In genomic region chr11:102346456-102346747, GRCh38 we compare ENCODE assay signal across 8 cellular contexts. TPM values are rescaled to one million over a fixed set of nuclear protein-coding genes. Genes with fewer than 3 reads are reported as not detected.
DNase-seq lines count a peak whose midpoint lies in the region; ATAC-seq and TF ChIP-seq lines count a peak whose summit lies in the region.

No MANE protein-coding gene starts in this region.

- H3K9me3 ChIP-seq in CD8-positive, alpha-beta memory T cell (ENCODE audit: low read length), result no peaks in the 10 kb centered on the region
- H3K9me3 ChIP-seq in Panc1 (ENCODE audit: control insufficient read depth, insufficient read depth, low read depth, low read length), result no peaks in the 10 kb centered on the region
- no peaks in the 10 kb centered on the region for H3K9me3 ChIP-seq in osteoblast (ENCODE audit: low read depth, low read length)

- intact Hi-C loops in Panc1 (cut with micrococcal nuclease; ENCODE audit: unreplicated experiment), result no loop called here

- H4K20me1 ChIP-seq in osteoblast (ENCODE audit: insufficient read depth, low read length), result peaks cover 6% of the 10 kb centered on the region

- no peaks in the 10 kb centered on the region for H3K27me3 ChIP-seq in CD8-positive, alpha-beta memory T cell (ENCODE audit: insufficient read depth, low read length, poor library complexity, severe bottlenecking)
- H3K27me3 ChIP-seq in Panc1 (ENCODE audit: control insufficient read depth, insufficient read depth, low read length) (no peaks in the 10 kb centered on the region), osteoblast (ENCODE audit: insufficient read depth, low read length) (no peaks in the 10 kb centered on the region)

- H2AFZ ChIP-seq in osteoblast (ENCODE audit: low read length), result peak overlapping the region; percentile 91

- peaks cover 34 to 57% (median 49%) of the 10 kb centered on the region in 3 donors for H3K4me1 Mint-ChIP-seq in CD8-positive, alpha-beta memory T cell

- peaks cover 22% of the 10 kb centered on the region for H3K4me1 ChIP-seq in CD8-positive, alpha-beta memory T cell (ENCODE audit: insufficient read depth, low read length)
- H3K4me1 ChIP-seq in Panc1 (ENCODE audit: control insufficient read depth, insufficient read depth, low read length), result peaks cover 55% of the 10 kb centered on the region
- H3K4me1 ChIP-seq in osteoblast (ENCODE audit: insufficient read depth, low read length), result peaks cover 30% of the 10 kb centered on the region

- peaks cover 0 to 3% of the 10 kb centered on the region in 2 donors for H3K27me3 Mint-ChIP-seq in CD8-positive, alpha-beta memory T cell

- peak overlapping the region; percentile 98 to 99 (median 98) for H3K4me3 Mint-ChIP-seq in CD8-positive, alpha-beta memory T cell

- DNase-seq in CD8-positive, alpha-beta memory T cell, result no peak
- no peak for DNase-seq in Panc1 (ENCODE audit: low read depth, low spot score)
- no peak for DNase-seq in epithelial cell of proximal tubule (ENCODE audit: low read depth)
- no peak for DNase-seq in osteoblast (ENCODE audit: insufficient read length, low spot score, missing footprints)
- DNase-seq in activated CD4-positive, alpha-beta T cell treated with anti-CD3 and anti-CD28 coated beads, Interleukin-2, amount 50 U/mL, for 48 hours, result no peak
- no peak for DNase-seq in islet precursor cell

- H3K36me3 ChIP-seq in CD8-positive, alpha-beta memory T cell (ENCODE audit: insufficient read depth, low read length), result no peaks in the 10 kb centered on the region
- H3K36me3 ChIP-seq in Panc1 (ENCODE audit: control insufficient read depth, insufficient read depth, low read length) (peaks cover 23% of the 10 kb centered on the region), osteoblast (ENCODE audit: insufficient read depth, low read length) (peaks cover 16% of the 10 kb centered on the region)

- in situ Hi-C loops in Panc1 (cut with HindIII; ENCODE audit: low pct_unique_long_range_greater_than_20kb, low sequenced_read_pairs), result no loop called here

- H3K27ac ChIP-seq in CD8-positive, alpha-beta memory T cell (ENCODE audit: low read depth, low read length), result peak overlapping the region; percentile 93
- H3K27ac ChIP-seq in Panc1 (ENCODE audit: low read length) (peak overlapping the region; percentile 100), osteoblast (ENCODE audit: low read depth, low read length) (peak overlapping the region; percentile 97)

- H3K36me3 Mint-ChIP-seq in CD8-positive, alpha-beta memory T cell, result peaks cover 0 to 33% (median 4%) of the 10 kb centered on the region in 3 donors

- H3K4me3 ChIP-seq in CD8-positive, alpha-beta memory T cell (ENCODE audit: low read length), result peak overlapping the region; percentile 77
- H3K4me3 ChIP-seq in Panc1 (ENCODE audit: low read depth in 2 of 2, low read length in 2 of 2), result peak overlapping the region; percentile 82 to 94
- H3K4me3 ChIP-seq in epithelial cell of proximal tubule (ENCODE audit: low read depth, low read length), result peak overlapping the region; percentile 91
- H3K4me3 ChIP-seq in osteoblast (ENCODE audit: insufficient read depth, low read length), result peak overlapping the region; percentile 85

- TF ChIP-seq CTCF in Panc1 (IDR thresholded peaks at IDR 0.05) (no peak), epithelial cell of proximal tubule (conservative IDR thresholded peaks at IDR 0.05; ENCODE audit: low read depth, low read length) (no peak), osteoblast (IDR thresholded peaks at IDR 0.05; ENCODE audit: extremely low read depth, low read depth, low read length) (no peak)

- no peaks in the 10 kb centered on the region for H3K9me3 Mint-ChIP-seq in CD8-positive, alpha-beta memory T cell

- H3K79me2 ChIP-seq in osteoblast (ENCODE audit: insufficient read depth, low read length), result peaks cover 44% of the 10 kb centered on the region

- peak overlapping the region; percentile 85 for H3K4me2 ChIP-seq in osteoblast (ENCODE audit: insufficient read depth, low read length)

- CTCF ChIA-PET in CD8-positive, alpha-beta memory T cell (lab: Charles Lee), result interaction anchor here (1.8 kb wide), 1 partner anchor 266 kb away, joined by 5 read pairs; no protein-coding TSS in a partner anchor
- CTCF ChIA-PET in Panc1 (lab: Charles Lee), result no interaction called here

- H3K27ac Mint-ChIP-seq in CD8-positive, alpha-beta memory T cell, result peak overlapping the region; percentile 99 to 100 (median 100)

- ATAC-seq in Panc1 (no peak), GM18867 (IDR thresholded peaks at IDR 0.05; ENCODE audit: unreplicated experiment) (no peak), HG03432 (IDR thresholded peaks at IDR 0.05; ENCODE audit: unreplicated experiment) (no peak)

- BruUV-seq in Panc1 (replicated peaks; lab: Mats Ljungman, UMichigan), result no TSS peak

- POLR2A ChIA-PET in CD8-positive, alpha-beta memory T cell (lab: Charles Lee), result no interaction called here
- POLR2A ChIA-PET in Panc1 (lab: Charles Lee), result no interaction called here

RNA-seq across cellular contexts. Expression of gene BIRC2, which starts 0.6 kb away (rescaled TPM):
- total RNA-seq in CD8-positive, alpha-beta memory T cell, result 10 to 100 TPM; 40.3 to 42.8 TPM
- 35.2 TPM for polyA plus RNA-seq in CD8-positive, alpha-beta memory T cell
- total RNA-seq in Panc1 (2021; ENCODE audit: unreplicated experiment) (76.8 TPM), epithelial cell of proximal tubule (58.3 and 85.3 TPM in 2 replicates), osteoblast (74.6 and 76.0 TPM in 2 replicates)
- polyA plus RNA-seq in Panc1 (2012; ENCODE audit: insufficient read length), result 29.4 TPM

RNA-seq across cellular contexts. Expression of gene BIRC3, which starts 29.1 kb away (rescaled TPM):
- 100 to 1,000 TPM; 191 to 199 TPM for total RNA-seq in CD8-positive, alpha-beta memory T cell
- polyA plus RNA-seq in CD8-positive, alpha-beta memory T cell, result 36.7 TPM
- total RNA-seq in Panc1 (2021; ENCODE audit: unreplicated experiment) (65.4 TPM), epithelial cell of proximal tubule (17.3 and 17.8 TPM in 2 replicates), osteoblast (1.2 and 1.8 TPM in 2 replicates)
- 29.2 TPM for polyA plus RNA-seq in Panc1 (2012; ENCODE audit: insufficient read length)
